23 cellular contexts compared by ENCODE assay signal in genomic region chr16:49696414-49697101, GRCh38.
DNase-seq lines count a peak whose midpoint lies in the region; ATAC-seq, FAIRE-seq and TF ChIP-seq lines count a peak whose summit lies in the region.
"Had no signal": no experiment of that assay in that cellular context is flagged by ENCODE, and none has a peak within 500 bp of the region (broad histone marks: within the 10 kb centered on the region; RNA-seq: fewer than 3 reads in every experiment).

No MANE protein-coding gene starts in this region.

- FAIRE-seq in HepG2 (lab: Jason Lieb, UNC) = no peak
- FAIRE-seq: islet of Langerhans had no signal

- H3K36me3 ChIP-seq in HepG2 (replicated peaks in 1 of 2; ENCODE audit: control insufficient read depth in 1 of 2, insufficient read depth in 2 of 2, low read length in 2 of 2) = no peaks in the 10 kb centered on the region
- no peaks in the 10 kb centered on the region for H3K36me3 ChIP-seq in right lobe of liver
- H3K36me3 ChIP-seq in stomach = no peaks in the 10 kb centered on the region
- H3K36me3 ChIP-seq: esophagus muscularis mucosa had no signal

- H3K9me3 ChIP-seq in HepG2 (ENCODE audit: low read length) (no peaks in the 10 kb centered on the region), right lobe of liver (no peaks in the 10 kb centered on the region), stomach (no peaks in the 10 kb centered on the region)
- H3K9me3 ChIP-seq: body of pancreas, esophagus muscularis mucosa had no signal

- H3K79me2 ChIP-seq in HepG2 (ENCODE audit: insufficient read depth, low read length) = no peaks in the 10 kb centered on the region

- TF ChIP-seq RAD21 in HepG2 (CRISPR knock-in tag; IDR thresholded peaks at IDR 0.05) = no peak

- no peaks in the 10 kb centered on the region; the same call in 1 of the 2 replicates for H4K20me1 ChIP-seq in HepG2 (ENCODE audit: insufficient read depth, low read length)

- BruUV-seq in HepG2 (replicated peaks; lab: Mats Ljungman, UMichigan) = no TSS peak

- H2AFZ ChIP-seq in HepG2 (ENCODE audit: low read length) = no peak overlapping the region

- DNase-seq in HepG2 (ENCODE audit: low spot score) (no peak), right lobe of liver (no peak), astrocyte of the spinal cord (ENCODE audit: low read depth, low spot score) (peak; percentile 32), islet precursor cell (peak; percentile 99), ACHN (no peak), stomach (no peak)
- DNase-seq in activated naive CD4-positive, alpha-beta T cell treated with anti-CD3 and anti-CD28 coated beads, Interleukin-2, amount 50 U/mL, for 16 hours = no peak
- DNase-seq: activated CD4-positive, alpha-beta memory T cell treated with anti-CD3 and anti-CD28 coated beads, Interleukin-2, amount 10 ng/mL, durations not matched to agents 7 days and 5 days; activated T-cell treated with anti-CD3 and anti-CD28 coated beads, Interleukin-2, amount 50 U/mL, for 24 hours; body of pancreas; CD4-positive, alpha-beta memory T cell; DND-41; HCEC 1CT; KG1; NCI-H2107; SHP77; stimulated activated CD4-positive, alpha-beta T cell treated with anti-CD3 and anti-CD28 coated beads, Interleukin-12 subunit alpha, Interleukin-12 subunit beta, amount 100 ng/mL, for 4 hours; T-helper 2 cell had no signal

- H3K9ac ChIP-seq in HepG2 (ENCODE audit: insufficient read depth, low read depth, low read length) = no peak overlapping the region

- no peak for TF ChIP-seq EP300 in HepG2 (IDR thresholded peaks at IDR 0.05; ENCODE audit: low read depth in 2 of 2, low read length in 2 of 2)
- TF ChIP-seq EP300 in HepG2 (CRISPR knock-in tag; IDR thresholded peaks at IDR 0.05; ENCODE audit: borderline replicate concordance) = no peak
- no peak for TF ChIP-seq EP300 in stomach (IDR thresholded peaks at IDR 0.05)

- peaks cover 0 to 24% of the 10 kb centered on the region in 2 experiments; a peak in 3 of 5 replicates for H3K27me3 ChIP-seq in HepG2 (ENCODE audit: control insufficient read depth in 1 of 2, insufficient read depth in 2 of 2, low read length in 2 of 2)
- no peaks in the 10 kb centered on the region for H3K27me3 ChIP-seq in right lobe of liver
- peaks cover 0 to 24% (median 0%) of the 10 kb centered on the region in 3 donors for H3K27me3 ChIP-seq in stomach
- H3K27me3 ChIP-seq: body of pancreas, esophagus muscularis mucosa had no signal

- CTCF ChIA-PET in HepG2 (lab: Yijun Ruan, JAX; ENCODE audit: low intra/inter-chr PET ratio, low total read pairs) = no interaction called here

- ATAC-seq in HepG2 (peak; percentile 36; the same call in 2 of the 3 replicates), right lobe of liver (no peak), GM18502 (IDR thresholded peaks at IDR 0.05; ENCODE audit: poor library complexity, unreplicated experiment) (no peak)
- ATAC-seq: activated naive CD4-positive, alpha-beta T cell treated with anti-CD3 and anti-CD28 coated beads, Interleukin-2, amount 50 U/mL, for 72 hours; body of pancreas; natural killer cell treated with Interleukin-12 subunit alpha and Interleukin-12 subunit beta and Interleukin-15 and Interleukin-18, amount 100 ng/mL, for 72 hours had no signal

- TF ChIP-seq CTCF in HepG2 (CRISPR knock-in tag; IDR thresholded peaks at IDR 0.05) (no peak), right lobe of liver (IDR thresholded peaks at IDR 0.05) (no peak), astrocyte of the spinal cord (IDR thresholded peaks at IDR 0.05; ENCODE audit: low read depth, low read length) (no peak), stomach (IDR thresholded peaks at IDR 0.05) (no peak)

- 10% methylated on average over 14 of the region's 14 CpGs for WGBS in HepG2 (ENCODE audit: low lambda C conversion rate)
- WGBS in right lobe of liver (ENCODE audit: insufficient coverage, low coverage, low lambda C conversion rate, missing lambda C conversion rate) = 92% methylated on average over 2 of the region's 14 CpGs
- 86 to 92% (median 87%) methylated on average over 9 to 14 of the region's 14 CpGs for WGBS in stomach, 5 donors

- H3K4me3 ChIP-seq in HepG2 (replicated peaks in 1 of 3; ENCODE audit: insufficient read depth in 1 of 3, low read depth in 2 of 3, low read length in 3 of 3) (no peak overlapping the region), right lobe of liver (no peak overlapping the region), astrocyte of the spinal cord (ENCODE audit: low read depth, low read length) (no peak overlapping the region), stomach (no peak overlapping the region)
- H3K4me3 ChIP-seq: body of pancreas, esophagus muscularis mucosa had no signal

- H3K27ac ChIP-seq in HepG2 (ENCODE audit: extremely low read length, insufficient read depth, low read length) = no peak overlapping the region
- no peak overlapping the region for H3K27ac ChIP-seq in right lobe of liver
- no peak overlapping the region for H3K27ac ChIP-seq in stomach
- H3K27ac ChIP-seq: body of pancreas, esophagus muscularis mucosa had no signal

- POLR2A ChIA-PET in HepG2 (lab: Yijun Ruan, JAX) = no interaction called here

- intact Hi-C loops in HepG2 (cut with micrococcal nuclease; ENCODE audit: unreplicated experiment) (no loop called here), right lobe of liver (cut with DNase I) (no loop called here), stomach (cut with DNase I; ENCODE audit: low total_unique reads) (no loop called here)

- in situ Hi-C loops in HepG2 (cut with HindIII; ENCODE audit: extremely low pct_ligation_motif_present, low pct_unique_long_range_greater_than_20kb) (no loop called here), astrocyte of the spinal cord (cut with HindIII; ENCODE audit: low sequenced_read_pairs) (no loop called here), ACHN (cut with HindIII; ENCODE audit: low pct_ligation_motif_present, low pct_unique_long_range_greater_than_20kb, low sequenced_read_pairs) (no loop called here)

- no peaks in the 10 kb centered on the region for H3K4me1 ChIP-seq in HepG2 (ENCODE audit: insufficient read depth, low read length)
- no peaks in the 10 kb centered on the region for H3K4me1 ChIP-seq in right lobe of liver
- peaks cover 0 to 35% (median 19%) of the 10 kb centered on the region in 4 donors for H3K4me1 ChIP-seq in stomach
- H3K4me1 ChIP-seq: body of pancreas had no signal

- TF ChIP-seq POLR2A in HepG2 (IDR thresholded peaks at IDR 0.05; ENCODE audit: insufficient read depth in 1 of 2, low read depth in 2 of 2, low read length in 2 of 2) = no peak
- TF ChIP-seq POLR2A in right lobe of liver (IDR thresholded peaks at IDR 0.05) = no peak
- TF ChIP-seq POLR2A in stomach (IDR thresholded peaks at IDR 0.05) = no peak

- no peak overlapping the region for H3K4me2 ChIP-seq in HepG2 (ENCODE audit: low read depth, low read length)

TF ChIP-seq in HepG2, 621 proteins besides CTCF, POLR2A, EP300 and RAD21 (continues in another document):
- TF ChIP-seq PAF1 (CRISPR knock-in tag; IDR thresholded peaks at IDR 0.05) = no peak
- TF ChIP-seq KDM4B (CRISPR knock-in tag; IDR thresholded peaks at IDR 0.05) = no peak
- no peak for TF ChIP-seq KLF15 (CRISPR knock-in tag; IDR thresholded peaks at IDR 0.05; ENCODE audit: borderline replicate concordance)
- no peak for TF ChIP-seq IKZF5 (CRISPR knock-in tag; IDR thresholded peaks at IDR 0.05)
- TF ChIP-seq ZKSCAN5 (CRISPR knock-in tag; IDR thresholded peaks at IDR 0.05) = no peak
- TF ChIP-seq ZNF280D (CRISPR knock-in tag; IDR thresholded peaks at IDR 0.05) = no peak
- no peak for TF ChIP-seq GABPA (IDR thresholded peaks at IDR 0.05; ENCODE audit: low read depth, low read length)
- TF ChIP-seq GABPA (CRISPR knock-in tag; IDR thresholded peaks at IDR 0.05; ENCODE audit: low read depth) = no peak
- TF ChIP-seq MYPOP (CRISPR knock-in tag; IDR thresholded peaks at IDR 0.05) = no peak
- no peak for TF ChIP-seq ZNF282 (IDR thresholded peaks at IDR 0.05; ENCODE audit: partially characterized antibody)

Comparison
In these comparisons a context has a peak if more than half of its experiments do, and no peak if none do; other contexts are left out.
1. DNase-seq: peak in astrocyte of the spinal cord (single experiment) and islet precursor cell (single experiment); none in HepG2 (single experiment), right lobe of liver (0 of 3), ACHN (single experiment), activated naive CD4-positive, alpha-beta T cell treated with anti-CD3 and anti-CD28 coated beads, Interleukin-2, amount 50 U/mL, for 16 hours (single experiment) and stomach (single experiment).